ENCODE assay signal across 8 cellular contexts in the genomic region with DNA sequence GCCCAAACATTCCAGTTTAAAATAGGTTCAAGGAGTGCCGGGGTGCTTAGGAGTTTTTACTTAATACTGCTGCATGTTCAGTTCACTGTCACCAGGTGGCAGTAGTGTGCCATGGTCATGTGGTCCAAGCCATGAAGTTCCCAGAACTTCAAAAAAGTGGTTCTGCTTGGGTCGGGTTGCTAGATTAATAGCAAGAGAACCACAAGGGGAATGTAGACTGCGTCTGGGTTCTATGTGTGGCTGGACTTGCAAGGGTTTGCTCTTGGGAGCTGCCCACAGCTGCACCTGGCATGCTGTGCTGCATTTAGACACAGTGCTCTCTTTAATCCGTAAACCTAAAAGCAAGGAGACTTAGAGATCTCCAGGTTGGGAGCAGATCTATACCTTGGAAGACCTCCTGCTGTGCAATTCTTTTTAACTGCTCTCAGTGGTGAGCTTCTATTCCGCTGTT. TPM values are rescaled to one million over a fixed set of nuclear protein-coding genes. Genes with fewer than 3 reads are reported as not detected.
DNase-seq lines count a peak whose midpoint lies in the region; ATAC-seq and TF ChIP-seq lines count a peak whose summit lies in the region.

No MANE protein-coding gene starts in this region.

- peaks cover 8% of the 10 kb centered on the region for H3K27me3 Mint-ChIP-seq in glutamatergic neuron (ENCODE audit: unreplicated experiment)

- H3K9me3 ChIP-seq in OCI-LY7 (ENCODE audit: low read length), result no peaks in the 10 kb centered on the region

- no peaks in the 10 kb centered on the region for H3K9me2 ChIP-seq in OCI-LY7 (ENCODE audit: insufficient read depth, low read length)

- POLR2A ChIA-PET in OCI-LY7 (lab: Charles Lee), result interaction anchor here (0.5 to 1.1 kb wide), 5 partner anchors 9 to 204 kb away, joined by 3 to 6 read pairs (median 3); no protein-coding TSS in a partner anchor

- no peak overlapping the region for H3K4me3 ChIP-seq in OCI-LY7 (ENCODE audit: low read depth, low read length, poor library complexity, severe bottlenecking)

- DNase-seq in ELF-1 (ENCODE audit: low read depth, low spot score) (peak; percentile 65), OCI-LY7 (ENCODE audit: low spot score) (peak; percentile 80), glutamatergic neuron (peak; percentile 45), pons (ENCODE audit: low spot score) (peak; percentile 82)
- peak; percentile 21 for DNase-seq in activated effector memory CD4-positive, alpha-beta T cell treated with Interleukin-2 at 50 U/mL for 16 hours

- ATAC-seq in HG02885 (IDR thresholded peaks at IDR 0.05; ENCODE audit: poor library complexity, unreplicated experiment), result peak; percentile 66
- ATAC-seq in GM19324 (IDR thresholded peaks at IDR 0.05; ENCODE audit: low FRiP score, unreplicated experiment), result no peak
- no peak for ATAC-seq in HG03520 (IDR thresholded peaks at IDR 0.05; ENCODE audit: unreplicated experiment)

- peak overlapping the region; percentile 15; the same call in 1 of the 2 replicates for H2AFZ ChIP-seq in OCI-LY7 (ENCODE audit: low read length)

- H3K9me3 Mint-ChIP-seq in glutamatergic neuron (ENCODE audit: unreplicated experiment), result no peaks in the 10 kb centered on the region

- no peak overlapping the region for H3K27ac ChIP-seq in OCI-LY7 (ENCODE audit: low read depth, low read length, poor library complexity, severe bottlenecking)

- H3K4me3 Mint-ChIP-seq in glutamatergic neuron (ENCODE audit: unreplicated experiment), result no peak overlapping the region

- H3K79me2 ChIP-seq in OCI-LY7 (ENCODE audit: insufficient read depth, low read depth, low read length), result no peaks in the 10 kb centered on the region

- BruUV-seq in OCI-LY7 (replicated peaks; lab: Mats Ljungman, UMichigan), result no TSS peak

- TF ChIP-seq CTCF in OCI-LY7 (conservative IDR thresholded peaks at IDR 0.05; ENCODE audit: low read length) (peak; percentile 98), glutamatergic neuron (IDR thresholded peaks at IDR 0.05; ENCODE audit: partially characterized antibody, unreplicated experiment) (peak; percentile 92)

- intact Hi-C loops in OCI-LY7 (cut with micrococcal nuclease; ENCODE audit: unreplicated experiment), result loop anchor here (1.0 to 5.0 kb wide), 4 partner anchors 86 to 293 kb away; no protein-coding TSS in a partner anchor

- CTCF ChIA-PET in OCI-LY7 (lab: Charles Lee; ENCODE audit: unreplicated experiment), result no interaction called here

- H3K27ac Mint-ChIP-seq in glutamatergic neuron (ENCODE audit: unreplicated experiment), result no peak overlapping the region

- no peaks in the 10 kb centered on the region for H4K20me1 ChIP-seq in OCI-LY7 (ENCODE audit: insufficient read depth, low read length)

- H3K36me3 Mint-ChIP-seq in glutamatergic neuron (ENCODE audit: unreplicated experiment), result no peaks in the 10 kb centered on the region

- no peaks in the 10 kb centered on the region for H3K4me1 Mint-ChIP-seq in glutamatergic neuron (ENCODE audit: low read depth, unreplicated experiment)

- no peak overlapping the region for H3K4me2 ChIP-seq in OCI-LY7 (ENCODE audit: low read length)

- H3K36me3 ChIP-seq in OCI-LY7 (ENCODE audit: insufficient read depth, low read length), result no peaks in the 10 kb centered on the region; the same call in 1 of the 2 replicates

- H3K4me1 ChIP-seq in OCI-LY7 (ENCODE audit: insufficient read depth, low read length, poor library complexity, severe bottlenecking), result peaks cover 20% of the 10 kb centered on the region

RNA-seq across cellular contexts. Expression of a gene that starts 6.5 kb away (rescaled TPM):
- total RNA-seq in OCI-LY7 (2014; rRNA removed; shearing (Covaris generic)), result 0.03 and 0.38 TPM in 2 replicates
- not detected in 2 replicates for total RNA-seq in OCI-LY7 (2022)
- 0.81 TPM for total RNA-seq in glutamatergic neuron (ENCODE audit: unreplicated experiment)

Comparison
In these comparisons a context has a peak if more than half of its experiments do, and no peak if none do; other contexts are left out.
1. DNase-seq: peak in every context shown above with its lines; median percentile 82 in pons; 80 in OCI-LY7; 65 in ELF-1; 45 in glutamatergic neuron; 21 in activated effector memory CD4-positive, alpha-beta T cell treated with Interleukin-2 at 50 U/mL for 16 hours.